In the genomic region with DNA sequence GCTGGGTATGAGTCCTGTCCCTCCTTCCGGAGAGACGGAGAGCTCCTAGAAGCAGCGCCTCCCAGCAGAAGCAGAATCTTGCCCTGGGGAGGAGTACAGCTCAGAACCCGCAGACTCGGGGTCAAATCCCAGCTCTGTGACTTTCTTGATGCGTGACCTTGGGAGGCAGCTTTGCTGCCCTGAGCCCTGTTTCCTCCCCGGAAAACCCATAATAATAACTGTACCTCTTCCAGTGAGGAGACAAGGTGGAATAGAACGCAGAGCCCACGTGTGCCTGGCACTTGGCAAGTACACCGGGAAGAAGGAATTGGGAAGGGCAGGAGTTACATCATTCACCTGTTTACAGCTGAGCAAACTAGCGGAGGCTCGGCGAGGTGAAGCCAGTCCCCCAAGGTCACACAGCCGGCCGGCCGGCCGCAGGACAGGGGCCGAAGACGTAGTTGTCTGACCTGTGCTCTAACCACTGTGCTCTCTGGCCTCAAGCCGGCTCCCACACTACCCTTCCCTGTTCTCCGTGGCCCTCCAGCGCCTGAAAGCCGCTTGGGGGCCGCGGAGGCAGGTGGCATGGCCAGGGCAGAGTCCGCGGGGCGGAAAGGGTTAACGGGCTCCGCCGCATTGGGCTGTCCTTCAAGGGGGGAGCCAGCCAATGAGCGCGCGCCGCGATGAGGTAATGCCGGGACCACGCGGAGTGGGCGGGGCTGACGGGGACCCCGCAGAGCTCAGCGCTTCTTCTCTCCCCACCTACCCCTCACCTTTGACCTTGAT, we compare ENCODE assay signal across 8 cellular contexts.
DNase-seq lines count a peak whose midpoint lies in the region; ATAC-seq and TF ChIP-seq lines count a peak whose summit lies in the region.

No MANE protein-coding gene starts in this region.

- H3K9me2 ChIP-seq in MM.1S (replicated peaks; ENCODE audit: insufficient read depth, low read length) = no peaks in the 10 kb centered on the region

- no peaks in the 10 kb centered on the region for H3K36me3 ChIP-seq in MM.1S (replicated peaks; ENCODE audit: insufficient read depth, low read length)
- H3K36me3 ChIP-seq in neuron (ENCODE audit: insufficient read depth, low read length) = no peaks in the 10 kb centered on the region
- peaks cover 0 to 7% (median 2%) of the 10 kb centered on the region in 4 donors for H3K36me3 ChIP-seq in stomach

- H3K4me2 ChIP-seq in MM.1S (ENCODE audit: low read depth, low read length) = peak overlapping the region; percentile 89

- H3F3A ChIP-seq in MM.1S (ENCODE audit: insufficient read depth, low read length) = no peaks in the 10 kb centered on the region

- no peaks in the 10 kb centered on the region for H3K9me3 Mint-ChIP-seq in activated naive CD4-positive, alpha-beta T cell treated with anti-CD3 and anti-CD28 coated beads, Interleukin-2, amount 50 U/mL, for 72 hours

- TF ChIP-seq POLR2A in stomach (IDR thresholded peaks at IDR 0.05) = peak in 1 of 4 donors; percentile 48

- TF ChIP-seq CTCF in MM.1S (IDR thresholded peaks at IDR 0.05; ENCODE audit: low read length) (no peak), stomach (IDR thresholded peaks at IDR 0.05) (no peak)

- no peaks in the 10 kb centered on the region for H4K20me1 ChIP-seq in MM.1S (ENCODE audit: insufficient read depth, low read length)

- H3K4me1 ChIP-seq in MM.1S (ENCODE audit: low read length) (peaks cover 5% of the 10 kb centered on the region), neuron (ENCODE audit: insufficient read depth, low read length) (peaks cover 61% of the 10 kb centered on the region), stomach (peaks cover 77 to 97% (median 90%) of the 10 kb centered on the region in 4 donors)

- TF ChIP-seq EP300 in stomach (IDR thresholded peaks at IDR 0.05) = no peak

- no peaks in the 10 kb centered on the region for H3K27me3 ChIP-seq in MM.1S (replicated peaks; ENCODE audit: insufficient read depth, low read length)
- H3K27me3 ChIP-seq in neuron (ENCODE audit: insufficient read depth, low read length) = no peaks in the 10 kb centered on the region
- no peaks in the 10 kb centered on the region for H3K27me3 ChIP-seq in stomach

- peak overlapping the region; percentile 71 for H3K4me3 ChIP-seq in MM.1S (ENCODE audit: low read length)
- H3K4me3 ChIP-seq in neuron (ENCODE audit: low read length) = peak overlapping the region; percentile 50
- peak overlapping the region; percentile 50 to 65 (median 60) for H3K4me3 ChIP-seq in stomach

- ATAC-seq in activated naive CD4-positive, alpha-beta T cell treated with anti-CD3 and anti-CD28 coated beads, Interleukin-2, amount 50 U/mL, for 72 hours = peak; percentile 78 to 89

- H3K27ac ChIP-seq in MM.1S (ENCODE audit: low read length) (no peak overlapping the region), stomach (peak overlapping the region; percentile 97 to 100 (median 100))

- peak overlapping the region; percentile 72 to 84 for H3K27ac Mint-ChIP-seq in activated naive CD4-positive, alpha-beta T cell treated with anti-CD3 and anti-CD28 coated beads, Interleukin-2, amount 50 U/mL, for 72 hours

- H3K36me3 Mint-ChIP-seq in activated naive CD4-positive, alpha-beta T cell treated with anti-CD3 and anti-CD28 coated beads, Interleukin-2, amount 50 U/mL, for 72 hours = peaks cover 4 to 10% of the 10 kb centered on the region in 2 donors

- H3K79me2 ChIP-seq in MM.1S (ENCODE audit: low read length) = no peaks in the 10 kb centered on the region

- 5 to 17% (median 6%) methylated on average over 31 to 43 of the region's 43 CpGs for WGBS in stomach, 5 donors

- DNase-seq in EH (ENCODE audit: low read depth) (peak; percentile 93), MM.1S (peak; percentile 78), SKM-1 (lab: John Stamatoyannopoulos, UW; ENCODE audit: unreplicated experiment) (peak; percentile 69), germinal center (ENCODE audit: low spot score) (peak; percentile 74), stomach (peak; percentile 96), NK-92 (lab: John Stamatoyannopoulos, UW; ENCODE audit: unreplicated experiment) (no peak)
- peak; percentile 77 to 86 for DNase-seq in activated naive CD4-positive, alpha-beta T cell treated with anti-CD3 and anti-CD28 coated beads, Interleukin-2, amount 50 U/mL, for 72 hours (ENCODE audit: low spot score in 2 of 2)

- H3K9me3 ChIP-seq in MM.1S (replicated peaks; ENCODE audit: insufficient read depth, low read length) = no peaks in the 10 kb centered on the region
- H3K9me3 ChIP-seq in neuron (ENCODE audit: low read length) = no peaks in the 10 kb centered on the region
- H3K9me3 ChIP-seq in stomach = no peaks in the 10 kb centered on the region

- H3K9ac ChIP-seq in MM.1S (ENCODE audit: low read length) = peak overlapping the region; percentile 54; the same call in 1 of the 2 replicates

- H2AFZ ChIP-seq in MM.1S (ENCODE audit: low read length) (peak overlapping the region; percentile 82), neuron (ENCODE audit: low read depth, low read length) (no peak overlapping the region)

- intact Hi-C loops in stomach (cut with DNase I; ENCODE audit: low total_unique reads) = loop anchor here (10.0 kb wide), 1 partner anchor 109 kb away; no protein-coding TSS in a partner anchor
